In genomic region chr3:169966951-169967915, GRCh38 we compare ENCODE assay signal across 8 cellular contexts. TPM values are rescaled to one million over a fixed set of nuclear protein-coding genes. Genes with fewer than 3 reads are reported as not detected.
DNase-seq lines count a peak whose midpoint lies in the region; ATAC-seq and TF ChIP-seq lines count a peak whose summit lies in the region.

No MANE protein-coding gene starts in this region.

- peak; percentile 35 for ATAC-seq in HG02870 (IDR thresholded peaks at IDR 0.05; ENCODE audit: unreplicated experiment)

- POLR2A ChIA-PET in activated CD4-positive, alpha-beta T cell treated with anti-CD3 and anti-CD28 coated beads, Interleukin-2, amount 10 ng/mL, durations not matched to agents 7 days and 5 days (lab: Charles Lee): no interaction called here

- no peaks in the 10 kb centered on the region for H3K27me3 ChIP-seq in ectodermal cell (ENCODE audit: control insufficient read depth, insufficient read depth, low read length, poor library complexity, severe bottlenecking)

- intact Hi-C loops in lower leg skin (cut with DNase I; ENCODE audit: low total_unique reads): loop anchor here (2.0 kb wide), 1 partner anchor 192 kb away; no protein-coding TSS in a partner anchor

- peak overlapping the region; percentile 64 for H3K4me3 ChIP-seq in ectodermal cell (ENCODE audit: insufficient read depth, low read depth, low read length)
- peak overlapping the region; percentile 77 for H3K4me3 ChIP-seq in lower leg skin (ENCODE audit: low read depth, poor library complexity, severe bottlenecking)

- 4 to 6% methylated on average over 40 to 43 of the region's 44 CpGs for WGBS in ectodermal cell, 2 experiments
- 2 to 4% methylated on average over 33 to 43 of the region's 44 CpGs for WGBS in lower leg skin, 2 donors

- no peak for TF ChIP-seq POLR2A in lower leg skin (IDR thresholded peaks at IDR 0.05)

- H3K9me3 Mint-ChIP-seq in activated CD4-positive, alpha-beta T cell treated with anti-CD3 and anti-CD28 coated beads, Interleukin-2, amount 10 ng/mL, durations not matched to agents 7 days and 5 days: peaks cover 6% of the 10 kb centered on the region

- no peak for TF ChIP-seq CTCF in lower leg skin (IDR thresholded peaks at IDR 0.05)

- H3K4me1 ChIP-seq in ectodermal cell (ENCODE audit: control insufficient read depth, insufficient read depth, low read length): peaks cover 12% of the 10 kb centered on the region

- H3K27ac Mint-ChIP-seq in activated CD4-positive, alpha-beta T cell treated with anti-CD3 and anti-CD28 coated beads, Interleukin-2, amount 10 ng/mL, durations not matched to agents 7 days and 5 days: peak overlapping the region; percentile 99

- peak overlapping the region; percentile 79 for H3K27ac ChIP-seq in ectodermal cell (ENCODE audit: insufficient read depth, low read depth, low read length, poor library complexity, severe bottlenecking)

- peaks cover 51% of the 10 kb centered on the region for H3K4me1 Mint-ChIP-seq in activated CD4-positive, alpha-beta T cell treated with anti-CD3 and anti-CD28 coated beads, Interleukin-2, amount 10 ng/mL, durations not matched to agents 7 days and 5 days

- H3K4me3 Mint-ChIP-seq in activated CD4-positive, alpha-beta T cell treated with anti-CD3 and anti-CD28 coated beads, Interleukin-2, amount 10 ng/mL, durations not matched to agents 7 days and 5 days: peak overlapping the region; percentile 97

- no peaks in the 10 kb centered on the region for H3K9me3 ChIP-seq in ectodermal cell (ENCODE audit: control insufficient read depth, low read length)

- CTCF ChIA-PET in activated CD4-positive, alpha-beta T cell treated with anti-CD3 and anti-CD28 coated beads, Interleukin-2, amount 10 ng/mL, durations not matched to agents 7 days and 5 days (lab: Charles Lee): interaction anchor here (0.7 to 2.4 kb wide), 12 partner anchors 11 to 204 kb away, joined by 3 to 9 read pairs (median 4); partner anchors contain the start of gene MYNN

- H3K36me3 ChIP-seq in ectodermal cell (ENCODE audit: control insufficient read depth, insufficient read depth, low read length): no peaks in the 10 kb centered on the region

- DNase-seq in activated CD4-positive, CD25-positive, alpha-beta regulatory T cell (lab: John Stamatoyannopoulos, UW): peak in 3 of 4 experiments; percentile 2 to 70 (median 64)
- DNase-seq in activated CD4-positive, CD25-positive, alpha-beta regulatory T cell treated with anti-CD3 and anti-CD28 coated beads, Interleukin-2, amount 50 U/mL, for 72 hours: no peak
- DNase-seq in NCI-H2029 (lab: John Stamatoyannopoulos, UW) (peak; percentile 54), lower leg skin (ENCODE audit: low spot score in 2 of 2) (peak; percentile 33 to 87)
- DNase-seq in activated CD4-positive, alpha-beta T cell treated with anti-CD3 and anti-CD28 coated beads, Interleukin-2, amount 10 ng/mL, durations not matched to agents 7 days and 5 days: peak; percentile 42
- DNase-seq in stimulated activated CD8-positive, alpha-beta memory T cell treated with anti-CD3 and anti-CD28 coated beads, Interleukin-12 subunit alpha, Interleukin-12 subunit beta, amount 100 ng/mL, for 1 hour (ENCODE audit: low read depth): peak; percentile 12

- peaks cover 24% of the 10 kb centered on the region for H3K36me3 Mint-ChIP-seq in activated CD4-positive, alpha-beta T cell treated with anti-CD3 and anti-CD28 coated beads, Interleukin-2, amount 10 ng/mL, durations not matched to agents 7 days and 5 days (ENCODE audit: low read depth)

- H3K27me3 Mint-ChIP-seq in activated CD4-positive, alpha-beta T cell treated with anti-CD3 and anti-CD28 coated beads, Interleukin-2, amount 10 ng/mL, durations not matched to agents 7 days and 5 days: no peaks in the 10 kb centered on the region

RNA-seq across cellular contexts. Expression of gene SEC62, which starts 0.6 kb away (rescaled TPM):
- total RNA-seq in activated CD4-positive, alpha-beta T cell treated with anti-CD3 and anti-CD28 coated beads, Interleukin-2, amount 10 ng/mL, durations not matched to agents 7 days and 5 days: 10 to 100 TPM; 61.0 to 63.1 TPM
- 70.8 TPM for polyA plus RNA-seq in ectodermal cell (2013, experiment 1 of 4)
- 76.7 TPM for polyA plus RNA-seq in ectodermal cell (2013, experiment 2 of 4)
- polyA plus RNA-seq in ectodermal cell (2013, experiment 3 of 4): 49.9 TPM
- polyA plus RNA-seq in ectodermal cell (2013, experiment 4 of 4): 54.7 TPM
- 10 to 100 TPM; 16.5 to 28.8 (median 22.8) TPM for total RNA-seq in lower leg skin

RNA-seq across cellular contexts. Expression of gene SAMD7, which starts 55.9 kb away (rescaled TPM):
- not detected for total RNA-seq in activated CD4-positive, alpha-beta T cell treated with anti-CD3 and anti-CD28 coated beads, Interleukin-2, amount 10 ng/mL, durations not matched to agents 7 days and 5 days
- not detected for polyA plus RNA-seq in ectodermal cell (2013, experiment 1 of 4)
- not detected for polyA plus RNA-seq in ectodermal cell (2013, experiment 2 of 4)
- polyA plus RNA-seq in ectodermal cell (2013, experiment 3 of 4): not detected
- polyA plus RNA-seq in ectodermal cell (2013, experiment 4 of 4): not detected
- not detected for total RNA-seq in lower leg skin
